Comparison of ENCODE assay signal across 12 cellular contexts in genomic region chr9:4144869-4145268, GRCh38.
DNase-seq lines count a peak whose midpoint lies in the region; ATAC-seq and TF ChIP-seq lines count a peak whose summit lies in the region.
"Had no signal": no experiment of that assay in that cellular context is flagged by ENCODE, and none has a peak within 500 bp of the region (broad histone marks: within the 10 kb centered on the region; RNA-seq: fewer than 3 reads in every experiment).

No MANE protein-coding gene starts in this region.

- H3K9ac ChIP-seq in skeletal muscle tissue (ENCODE audit: low read depth in 1 of 3, low read length in 3 of 3): peak overlapping the region in 1 of 3 donors; percentile 80

- intact Hi-C loops in breast epithelium (cut with DNase I; ENCODE audit: low total_unique reads): no loop called here
- intact Hi-C loops in CD14-positive monocyte (cut with micrococcal nuclease): no loop called here

- ATAC-seq in GM21447 (IDR thresholded peaks at IDR 0.05; ENCODE audit: unreplicated experiment): no peak
- no peak for ATAC-seq in activated T-helper 17 cell treated with anti-CD3 and anti-CD28 coated beads, Interleukin-2, amount 50 U/mL, for 72 hours (replicated peaks)

- TF ChIP-seq CTCF in breast epithelium (IDR thresholded peaks at IDR 0.05) (no peak), CD14-positive monocyte (IDR thresholded peaks at IDR 0.05) (no peak)

- peaks cover 0 to 3% (median 2%) of the 10 kb centered on the region in 3 donors for H3K27me3 Mint-ChIP-seq in CD14-positive monocyte (ENCODE audit: low read depth in 3 of 3)
- H3K27me3 Mint-ChIP-seq in activated T-helper 17 cell treated with anti-CD3 and anti-CD28 coated beads, Interleukin-2, amount 50 U/mL, for 72 hours: peaks cover 16% of the 10 kb centered on the region

- no peak for TF ChIP-seq POLR2A in breast epithelium (IDR thresholded peaks at IDR 0.05)

- H3K27me3 ChIP-seq in breast epithelium (no peaks in the 10 kb centered on the region), skeletal muscle tissue (ENCODE audit: control insufficient read depth in 3 of 3, insufficient read depth in 3 of 3, low read length in 3 of 3) (no peaks in the 10 kb centered on the region)

- H3K27ac ChIP-seq in breast epithelium (peak overlapping the region; percentile 34 to 64), skeletal muscle tissue (ENCODE audit: low read depth, low read length) (peak overlapping the region; percentile 50)

- no peak overlapping the region for H3K27ac Mint-ChIP-seq in CD14-positive monocyte
- H3K27ac Mint-ChIP-seq in activated T-helper 17 cell treated with anti-CD3 and anti-CD28 coated beads, Interleukin-2, amount 50 U/mL, for 72 hours: no peak overlapping the region
- H3K27ac Mint-ChIP-seq: activated naive CD8-positive, alpha-beta T cell; CD4-positive, alpha-beta memory T cell had no signal

- H3K4me1 Mint-ChIP-seq in CD14-positive monocyte: peaks cover 4% of the 10 kb centered on the region
- no peaks in the 10 kb centered on the region for H3K4me1 Mint-ChIP-seq in activated T-helper 17 cell treated with anti-CD3 and anti-CD28 coated beads, Interleukin-2, amount 50 U/mL, for 72 hours
- H3K4me1 Mint-ChIP-seq: CD4-positive, alpha-beta memory T cell had no signal

- H3K36me3 ChIP-seq in breast epithelium (no peaks in the 10 kb centered on the region), skeletal muscle tissue (ENCODE audit: control insufficient read depth in 3 of 3, insufficient read depth in 3 of 3, low read length in 3 of 3) (no peaks in the 10 kb centered on the region)

- H3K4me3 ChIP-seq in breast epithelium (peak overlapping the region in 1 of 3 donors; percentile 34), skeletal muscle tissue (ENCODE audit: low read length in 3 of 3) (peak overlapping the region in 2 of 3 donors; percentile 24 to 68)

- DNase-seq in HCEC 1CT (peak; percentile 37), breast epithelium (ENCODE audit: low spot score in 2 of 2) (no peak), iris pigment epithelial cell (ENCODE audit: low read depth) (peak; percentile 54), CD14-positive monocyte (ENCODE audit: low spot score) (no peak)
- DNase-seq in stimulated activated CD4-positive, alpha-beta T cell treated with anti-CD3 and anti-CD28 coated beads, Interleukin-2, amount 100 ng/mL, for 24 hours: no peak
- DNase-seq: CD4-positive, alpha-beta memory T cell; posterior cingulate gyrus; SIG-M5 had no signal

- H3K4me1 ChIP-seq in breast epithelium (no peaks in the 10 kb centered on the region), skeletal muscle tissue (ENCODE audit: control insufficient read depth in 3 of 3, insufficient read depth in 3 of 3, low read length in 3 of 3) (peaks cover 2 to 5% (median 5%) of the 10 kb centered on the region in 3 donors)

- no peaks in the 10 kb centered on the region for H3K9me3 ChIP-seq in breast epithelium
- H3K9me3 ChIP-seq in skeletal muscle tissue (ENCODE audit: control insufficient read depth in 3 of 3, low read length in 3 of 3): no peaks in the 10 kb centered on the region

- no peak overlapping the region for H3K4me3 Mint-ChIP-seq in CD14-positive monocyte
- no peak overlapping the region for H3K4me3 Mint-ChIP-seq in activated T-helper 17 cell treated with anti-CD3 and anti-CD28 coated beads, Interleukin-2, amount 50 U/mL, for 72 hours
- H3K4me3 Mint-ChIP-seq: activated naive CD8-positive, alpha-beta T cell; CD4-positive, alpha-beta memory T cell had no signal

- no peaks in the 10 kb centered on the region for H3K9me3 Mint-ChIP-seq in CD14-positive monocyte
- no peaks in the 10 kb centered on the region for H3K9me3 Mint-ChIP-seq in activated T-helper 17 cell treated with anti-CD3 and anti-CD28 coated beads, Interleukin-2, amount 50 U/mL, for 72 hours
- H3K9me3 Mint-ChIP-seq: CD4-positive, alpha-beta memory T cell had no signal

- no peaks in the 10 kb centered on the region for H3K36me3 Mint-ChIP-seq in CD14-positive monocyte
- H3K36me3 Mint-ChIP-seq in activated T-helper 17 cell treated with anti-CD3 and anti-CD28 coated beads, Interleukin-2, amount 50 U/mL, for 72 hours (ENCODE audit: low read depth): no peaks in the 10 kb centered on the region
- H3K36me3 Mint-ChIP-seq: CD4-positive, alpha-beta memory T cell had no signal

Comparison
In these comparisons a context has a peak if more than half of its experiments do, and no peak if none do; other contexts are left out.
1. DNase-seq: peak in HCEC 1CT (single experiment) and iris pigment epithelial cell (single experiment); none in breast epithelium (0 of 2), stimulated activated CD4-positive, alpha-beta T cell treated with anti-CD3 and anti-CD28 coated beads, Interleukin-2, amount 100 ng/mL, for 24 hours (0 of 2) and CD14-positive monocyte (single experiment).